In genomic region chr9:137502008-137502913, GRCh38 we compare ENCODE assay signal across 11 cellular contexts. TPM values are rescaled to one million over a fixed set of nuclear protein-coding genes. Genes with fewer than 3 reads are reported as not detected.
A peak's percentile ranks its signal among the peaks of the same experiment; 100 is the strongest.
DNase-seq lines count a peak whose midpoint lies in the region; ATAC-seq and TF ChIP-seq lines count a peak whose summit lies in the region.
"Had no signal": no experiment of that assay in that cellular context is flagged by ENCODE, and none has a peak within 500 bp of the region (broad histone marks: within the 10 kb centered on the region; RNA-seq: fewer than 3 reads in every experiment).

No MANE protein-coding gene starts in this region.

- H4K20me1 ChIP-seq in osteoblast (ENCODE audit: insufficient read depth, low read length): no peaks in the 10 kb centered on the region

- CTCF ChIA-PET in activated CD4-positive, alpha-beta T cell treated with anti-CD3 and anti-CD28 coated beads for 36 hours (lab: Charles Lee): no interaction called here

- no peaks in the 10 kb centered on the region for H3K27me3 Mint-ChIP-seq in activated CD4-positive, alpha-beta T cell treated with anti-CD3 and anti-CD28 coated beads for 36 hours
- no peaks in the 10 kb centered on the region for H3K27me3 Mint-ChIP-seq in IgD-negative memory B cell
- H3K27me3 Mint-ChIP-seq in activated naive CD8-positive, alpha-beta T cell treated with anti-CD3 and anti-CD28 coated beads, Interleukin-2, amount 50 U/mL, for 24 hours: no peaks in the 10 kb centered on the region

- H3K36me3 ChIP-seq in osteoblast (ENCODE audit: insufficient read depth, low read length): no peaks in the 10 kb centered on the region
- H3K36me3 ChIP-seq: left lung had no signal

- H3K4me2 ChIP-seq in osteoblast (ENCODE audit: insufficient read depth, low read length): no peak overlapping the region

- no peaks in the 10 kb centered on the region for H3K27me3 ChIP-seq in osteoblast (ENCODE audit: insufficient read depth, low read length)
- H3K27me3 ChIP-seq: left lung had no signal

- H3K9me3 ChIP-seq in osteoblast (ENCODE audit: low read depth, low read length): no peaks in the 10 kb centered on the region

- H3K79me2 ChIP-seq in osteoblast (ENCODE audit: insufficient read depth, low read length): no peaks in the 10 kb centered on the region

- ATAC-seq in activated CD4-positive, alpha-beta T cell treated with anti-CD3 and anti-CD28 coated beads for 36 hours: no peak
- no peak for ATAC-seq in activated naive CD8-positive, alpha-beta T cell treated with anti-CD3 and anti-CD28 coated beads, Interleukin-2, amount 50 U/mL, for 24 hours
- ATAC-seq: left lung had no signal

- no peak overlapping the region for H3K4me3 ChIP-seq in osteoblast (ENCODE audit: insufficient read depth, low read length)
- H3K4me3 ChIP-seq: left lung had no signal

- no peak overlapping the region for H2AFZ ChIP-seq in osteoblast (ENCODE audit: low read length)

- H3K4me3 Mint-ChIP-seq in activated CD4-positive, alpha-beta T cell treated with anti-CD3 and anti-CD28 coated beads for 36 hours: no peak overlapping the region
- no peak overlapping the region for H3K4me3 Mint-ChIP-seq in IgD-negative memory B cell
- peak overlapping the region; percentile 24 for H3K4me3 Mint-ChIP-seq in activated naive CD8-positive, alpha-beta T cell treated with anti-CD3 and anti-CD28 coated beads, Interleukin-2, amount 50 U/mL, for 24 hours

- intact Hi-C loops in activated CD4-positive, alpha-beta T cell treated with anti-CD3 and anti-CD28 coated beads for 36 hours (cut with DNase I, micrococcal nuclease): no loop called here

- peak; percentile 16 for DNase-seq in activated CD4-positive, alpha-beta T cell treated with anti-CD3 and anti-CD28 coated beads for 48 hours
- no peak for DNase-seq in activated CD4-positive, alpha-beta T cell treated with anti-CD3 and anti-CD28 coated beads for 36 hours
- DNase-seq in activated naive CD8-positive, alpha-beta T cell treated with anti-CD3 and anti-CD28 coated beads, Interleukin-2, amount 50 U/mL, for 24 hours: no peak
- DNase-seq in osteoblast (ENCODE audit: insufficient read length, low spot score, missing footprints) (peak; percentile 98), NCI-H1092 treated with DMSO at 0.1 percent for 48 hours (lab: John Stamatoyannopoulos, UW) (no peak), MV-4-11 (lab: John Stamatoyannopoulos, UW) (no peak), EL (no peak)
- DNase-seq: amygdala, KG1 had no signal

- H3K36me3 Mint-ChIP-seq in activated CD4-positive, alpha-beta T cell treated with anti-CD3 and anti-CD28 coated beads for 36 hours (ENCODE audit: low read depth): no peaks in the 10 kb centered on the region
- peaks cover 3% of the 10 kb centered on the region for H3K36me3 Mint-ChIP-seq in IgD-negative memory B cell
- H3K36me3 Mint-ChIP-seq in activated naive CD8-positive, alpha-beta T cell treated with anti-CD3 and anti-CD28 coated beads, Interleukin-2, amount 50 U/mL, for 24 hours (ENCODE audit: low read depth): peaks cover 7% of the 10 kb centered on the region

- H3K4me1 ChIP-seq in osteoblast (ENCODE audit: insufficient read depth, low read length): no peaks in the 10 kb centered on the region
- H3K4me1 ChIP-seq: left lung had no signal

- no peak overlapping the region for H3K27ac Mint-ChIP-seq in activated CD4-positive, alpha-beta T cell treated with anti-CD3 and anti-CD28 coated beads for 36 hours
- H3K27ac Mint-ChIP-seq in IgD-negative memory B cell: peak overlapping the region in 2 of 3 donors; percentile 28 to 94
- H3K27ac Mint-ChIP-seq in activated naive CD8-positive, alpha-beta T cell treated with anti-CD3 and anti-CD28 coated beads, Interleukin-2, amount 50 U/mL, for 24 hours: peak overlapping the region; percentile 74

- H3K27ac ChIP-seq in osteoblast (ENCODE audit: low read depth, low read length): no peak overlapping the region
- H3K27ac ChIP-seq: left lung had no signal

- POLR2A ChIA-PET in activated CD4-positive, alpha-beta T cell treated with anti-CD3 and anti-CD28 coated beads for 36 hours (lab: Charles Lee): no interaction called here

- H3K4me1 Mint-ChIP-seq in activated CD4-positive, alpha-beta T cell treated with anti-CD3 and anti-CD28 coated beads for 36 hours: no peaks in the 10 kb centered on the region
- peaks cover 0 to 8% (median 0%) of the 10 kb centered on the region in 3 donors for H3K4me1 Mint-ChIP-seq in IgD-negative memory B cell
- H3K4me1 Mint-ChIP-seq in activated naive CD8-positive, alpha-beta T cell treated with anti-CD3 and anti-CD28 coated beads, Interleukin-2, amount 50 U/mL, for 24 hours: peaks cover 2% of the 10 kb centered on the region

- no peak for TF ChIP-seq CTCF in osteoblast (IDR thresholded peaks at IDR 0.05; ENCODE audit: extremely low read depth, low read depth, low read length)

- H3K9me3 Mint-ChIP-seq in activated CD4-positive, alpha-beta T cell treated with anti-CD3 and anti-CD28 coated beads for 36 hours (ENCODE audit: low read depth): no peaks in the 10 kb centered on the region
- peaks cover 0 to 5% (median 0%) of the 10 kb centered on the region in 3 donors for H3K9me3 Mint-ChIP-seq in IgD-negative memory B cell
- H3K9me3 Mint-ChIP-seq in activated naive CD8-positive, alpha-beta T cell treated with anti-CD3 and anti-CD28 coated beads, Interleukin-2, amount 50 U/mL, for 24 hours: no peaks in the 10 kb centered on the region

RNA-seq across cellular contexts. Expression of gene NSMF, which starts 43.1 kb away (rescaled TPM):
- 10 to 100 TPM; 63.6 to 65.0 TPM for total RNA-seq in activated CD4-positive, alpha-beta T cell treated with anti-CD3 and anti-CD28 coated beads for 36 hours
- 3.4 TPM for polyA plus RNA-seq in IgD-negative memory B cell
- 19.2 and 22.4 TPM in 2 replicates for total RNA-seq in osteoblast

RNA-seq across cellular contexts. Expression of gene PNPLA7, which starts 47.9 kb away (rescaled TPM):
- total RNA-seq in activated CD4-positive, alpha-beta T cell treated with anti-CD3 and anti-CD28 coated beads for 36 hours: 1 to 10 TPM; 3.1 to 3.6 TPM
- polyA plus RNA-seq in IgD-negative memory B cell: 2.7 TPM
- 1.8 and 2.7 TPM in 2 replicates for total RNA-seq in osteoblast

RNA-seq across cellular contexts. Expression of gene MRPL41, which starts 49.4 kb away (rescaled TPM):
- 10 to 100 TPM; 20.9 to 26.8 TPM for total RNA-seq in activated CD4-positive, alpha-beta T cell treated with anti-CD3 and anti-CD28 coated beads for 36 hours
- 44.9 TPM for polyA plus RNA-seq in IgD-negative memory B cell
- total RNA-seq in osteoblast: 26.2 and 30.4 TPM in 2 replicates

Comparison
In these comparisons a context has a peak if more than half of its experiments do, and no peak if none do; other contexts are left out.
1. DNase-seq: peak in activated CD4-positive, alpha-beta T cell treated with anti-CD3 and anti-CD28 coated beads for 48 hours (single experiment) and osteoblast (single experiment); none in activated CD4-positive, alpha-beta T cell treated with anti-CD3 and anti-CD28 coated beads for 36 hours (single experiment), activated naive CD8-positive, alpha-beta T cell treated with anti-CD3 and anti-CD28 coated beads, Interleukin-2, amount 50 U/mL, for 24 hours (single experiment), NCI-H1092 treated with DMSO at 0.1 percent for 48 hours (single experiment), MV-4-11 (single experiment) and EL (single experiment).